ENCODE assay signal across 1 cellular context in the genomic region with DNA sequence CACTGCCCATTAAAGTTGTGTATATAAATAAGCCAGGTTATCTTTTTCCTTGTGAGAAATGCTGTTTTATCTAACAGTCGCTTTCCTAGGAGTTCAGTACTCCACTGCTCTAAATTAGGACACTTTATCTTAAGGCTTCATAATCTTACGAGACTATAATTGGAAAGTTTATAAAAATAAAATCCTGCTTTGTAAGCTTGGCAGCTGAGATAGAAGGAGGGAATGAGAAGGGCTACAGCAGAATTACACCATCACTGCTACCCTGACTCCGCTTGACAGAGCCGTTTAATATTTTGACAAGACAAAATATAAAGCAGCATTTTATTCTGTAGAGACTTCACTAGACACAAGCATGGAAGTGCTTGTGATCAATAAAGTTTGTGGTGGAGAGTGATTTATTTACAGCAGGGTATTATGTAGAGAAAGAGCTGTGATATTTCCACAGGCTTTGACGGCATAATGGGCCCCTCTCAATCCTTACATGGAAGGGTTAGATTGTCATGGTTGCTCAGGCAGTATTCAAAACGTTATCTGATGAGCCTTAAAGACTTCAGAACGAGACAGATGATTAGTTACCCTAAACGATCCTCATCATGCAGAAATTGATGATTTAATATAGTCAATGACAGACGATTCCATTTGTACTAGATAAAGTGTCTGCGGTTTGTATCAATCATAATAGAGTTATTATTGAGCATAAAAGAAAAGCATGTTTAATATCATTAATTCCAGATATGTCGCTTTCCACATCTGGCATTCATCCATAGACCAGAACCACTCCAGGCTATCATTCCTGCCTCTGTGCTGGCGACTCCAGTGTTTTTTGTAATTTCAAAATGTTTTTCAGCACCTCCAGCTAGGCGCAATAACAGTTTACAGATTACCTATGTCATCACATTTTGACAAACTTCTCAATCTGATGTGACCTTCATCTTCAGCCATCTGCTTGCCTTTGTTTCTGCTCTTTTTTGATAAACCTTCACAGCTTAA.
TF ChIP-seq lines count a peak whose summit lies in the region.

No MANE protein-coding gene starts in this region.

TF ChIP-seq in GM23338, 12 proteins besides CTCF, POLR2A, EP300 and RAD21 (continued from another document):
- TF ChIP-seq, protein P1, sequence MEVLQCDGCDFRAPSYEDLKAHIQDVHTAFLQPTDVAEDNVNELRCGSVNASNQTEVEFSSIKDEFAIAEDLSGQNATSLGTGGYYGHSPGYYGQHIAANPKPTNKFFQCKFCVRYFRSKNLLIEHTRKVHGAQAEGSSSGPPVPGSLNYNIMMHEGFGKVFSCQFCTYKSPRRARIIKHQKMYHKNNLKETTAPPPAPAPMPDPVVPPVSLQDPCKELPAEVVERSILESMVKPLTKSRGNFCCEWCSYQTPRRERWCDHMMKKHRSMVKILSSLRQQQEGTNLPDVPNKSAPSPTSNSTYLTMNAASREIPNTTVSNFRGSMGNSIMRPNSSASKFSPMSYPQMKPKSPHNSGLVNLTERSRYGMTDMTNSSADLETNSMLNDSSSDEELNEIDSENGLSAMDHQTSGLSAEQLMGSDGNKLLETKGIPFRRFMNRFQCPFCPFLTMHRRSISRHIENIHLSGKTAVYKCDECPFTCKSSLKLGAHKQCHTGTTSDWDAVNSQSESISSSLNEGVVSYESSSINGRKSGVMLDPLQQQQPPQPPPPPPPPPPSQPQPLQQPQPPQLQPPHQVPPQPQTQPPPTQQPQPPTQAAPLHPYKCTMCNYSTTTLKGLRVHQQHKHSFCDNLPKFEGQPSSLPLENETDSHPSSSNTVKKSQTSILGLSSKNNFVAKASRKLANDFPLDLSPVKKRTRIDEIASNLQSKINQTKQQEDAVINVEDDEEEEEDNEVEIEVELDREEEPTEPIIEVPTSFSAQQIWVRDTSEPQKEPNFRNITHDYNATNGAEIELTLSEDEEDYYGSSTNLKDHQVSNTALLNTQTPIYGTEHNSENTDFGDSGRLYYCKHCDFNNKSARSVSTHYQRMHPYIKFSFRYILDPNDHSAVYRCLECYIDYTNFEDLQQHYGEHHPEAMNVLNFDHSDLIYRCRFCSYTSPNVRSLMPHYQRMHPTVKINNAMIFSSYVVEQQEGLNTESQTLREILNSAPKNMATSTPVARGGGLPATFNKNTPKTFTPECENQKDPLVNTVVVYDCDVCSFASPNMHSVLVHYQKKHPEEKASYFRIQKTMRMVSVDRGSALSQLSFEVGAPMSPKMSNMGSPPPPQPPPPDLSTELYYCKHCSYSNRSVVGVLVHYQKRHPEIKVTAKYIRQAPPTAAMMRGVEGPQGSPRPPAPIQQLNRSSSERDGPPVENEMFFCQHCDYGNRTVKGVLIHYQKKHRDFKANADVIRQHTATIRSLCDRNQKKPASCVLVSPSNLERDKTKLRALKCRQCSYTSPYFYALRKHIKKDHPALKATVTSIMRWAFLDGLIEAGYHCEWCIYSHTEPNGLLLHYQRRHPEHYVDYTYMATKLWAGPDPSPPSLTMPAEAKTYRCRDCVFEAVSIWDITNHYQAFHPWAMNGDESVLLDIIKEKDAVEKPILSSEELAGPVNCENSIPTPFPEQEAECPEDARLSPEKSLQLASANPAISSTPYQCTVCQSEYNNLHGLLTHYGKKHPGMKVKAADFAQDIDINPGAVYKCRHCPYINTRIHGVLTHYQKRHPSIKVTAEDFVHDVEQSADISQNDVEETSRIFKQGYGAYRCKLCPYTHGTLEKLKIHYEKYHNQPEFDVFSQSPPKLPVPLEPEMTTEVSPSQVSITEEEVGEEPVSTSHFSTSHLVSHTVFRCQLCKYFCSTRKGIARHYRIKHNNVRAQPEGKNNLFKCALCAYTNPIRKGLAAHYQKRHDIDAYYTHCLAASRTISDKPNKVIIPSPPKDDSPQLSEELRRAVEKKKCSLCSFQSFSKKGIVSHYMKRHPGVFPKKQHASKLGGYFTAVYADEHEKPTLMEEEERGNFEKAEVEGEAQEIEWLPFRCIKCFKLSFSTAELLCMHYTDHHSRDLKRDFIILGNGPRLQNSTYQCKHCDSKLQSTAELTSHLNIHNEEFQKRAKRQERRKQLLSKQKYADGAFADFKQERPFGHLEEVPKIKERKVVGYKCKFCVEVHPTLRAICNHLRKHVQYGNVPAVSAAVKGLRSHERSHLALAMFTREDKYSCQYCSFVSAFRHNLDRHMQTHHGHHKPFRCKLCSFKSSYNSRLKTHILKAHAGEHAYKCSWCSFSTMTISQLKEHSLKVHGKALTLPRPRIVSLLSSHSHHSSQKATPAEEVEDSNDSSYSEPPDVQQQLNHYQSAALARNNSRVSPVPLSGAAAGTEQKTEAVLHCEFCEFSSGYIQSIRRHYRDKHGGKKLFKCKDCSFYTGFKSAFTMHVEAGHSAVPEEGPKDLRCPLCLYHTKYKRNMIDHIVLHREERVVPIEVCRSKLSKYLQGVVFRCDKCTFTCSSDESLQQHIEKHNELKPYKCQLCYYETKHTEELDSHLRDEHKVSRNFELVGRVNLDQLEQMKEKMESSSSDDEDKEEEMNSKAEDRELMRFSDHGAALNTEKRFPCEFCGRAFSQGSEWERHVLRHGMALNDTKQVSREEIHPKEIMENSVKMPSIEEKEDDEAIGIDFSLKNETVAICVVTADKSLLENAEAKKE (CRISPR knock-in tag; IDR thresholded peaks at IDR 0.05) = no peak
- TF ChIP-seq STAT1 (IDR thresholded peaks at IDR 0.05; ENCODE audit: unreplicated experiment) = no peak
- TF ChIP-seq CREB1 (CRISPR knock-in tag; IDR thresholded peaks at IDR 0.05; ENCODE audit: low read depth) = no peak
- TF ChIP-seq POLR2AphosphoS5 (IDR thresholded peaks at IDR 0.05; ENCODE audit: low read depth) = no peak
- TF ChIP-seq, protein P2, sequence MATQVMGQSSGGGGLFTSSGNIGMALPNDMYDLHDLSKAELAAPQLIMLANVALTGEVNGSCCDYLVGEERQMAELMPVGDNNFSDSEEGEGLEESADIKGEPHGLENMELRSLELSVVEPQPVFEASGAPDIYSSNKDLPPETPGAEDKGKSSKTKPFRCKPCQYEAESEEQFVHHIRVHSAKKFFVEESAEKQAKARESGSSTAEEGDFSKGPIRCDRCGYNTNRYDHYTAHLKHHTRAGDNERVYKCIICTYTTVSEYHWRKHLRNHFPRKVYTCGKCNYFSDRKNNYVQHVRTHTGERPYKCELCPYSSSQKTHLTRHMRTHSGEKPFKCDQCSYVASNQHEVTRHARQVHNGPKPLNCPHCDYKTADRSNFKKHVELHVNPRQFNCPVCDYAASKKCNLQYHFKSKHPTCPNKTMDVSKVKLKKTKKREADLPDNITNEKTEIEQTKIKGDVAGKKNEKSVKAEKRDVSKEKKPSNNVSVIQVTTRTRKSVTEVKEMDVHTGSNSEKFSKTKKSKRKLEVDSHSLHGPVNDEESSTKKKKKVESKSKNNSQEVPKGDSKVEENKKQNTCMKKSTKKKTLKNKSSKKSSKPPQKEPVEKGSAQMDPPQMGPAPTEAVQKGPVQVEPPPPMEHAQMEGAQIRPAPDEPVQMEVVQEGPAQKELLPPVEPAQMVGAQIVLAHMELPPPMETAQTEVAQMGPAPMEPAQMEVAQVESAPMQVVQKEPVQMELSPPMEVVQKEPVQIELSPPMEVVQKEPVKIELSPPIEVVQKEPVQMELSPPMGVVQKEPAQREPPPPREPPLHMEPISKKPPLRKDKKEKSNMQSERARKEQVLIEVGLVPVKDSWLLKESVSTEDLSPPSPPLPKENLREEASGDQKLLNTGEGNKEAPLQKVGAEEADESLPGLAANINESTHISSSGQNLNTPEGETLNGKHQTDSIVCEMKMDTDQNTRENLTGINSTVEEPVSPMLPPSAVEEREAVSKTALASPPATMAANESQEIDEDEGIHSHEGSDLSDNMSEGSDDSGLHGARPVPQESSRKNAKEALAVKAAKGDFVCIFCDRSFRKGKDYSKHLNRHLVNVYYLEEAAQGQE (IDR thresholded peaks at IDR 0.05; ENCODE audit: unreplicated experiment) = no peak
- TF ChIP-seq EZH2 (IDR thresholded peaks at IDR 0.05; ENCODE audit: low read depth, unreplicated experiment) = no peak
- no peak for TF ChIP-seq EZH2phosphoT487 (IDR thresholded peaks at IDR 0.05; ENCODE audit: unreplicated experiment)
- no peak for TF ChIP-seq ZNF331 (CRISPR knock-in tag; IDR thresholded peaks at IDR 0.05; ENCODE audit: low read depth)
- TF ChIP-seq NANOG (IDR thresholded peaks at IDR 0.05; ENCODE audit: borderline replicate concordance) = no peak
- no peak for TF ChIP-seq ZNF114 (CRISPR knock-in tag; IDR thresholded peaks at IDR 0.05)
